Comparison of ENCODE assay signal across 8 cellular contexts in genomic region chr14:50533314-50533705, GRCh38. TPM values are rescaled to one million over a fixed set of nuclear protein-coding genes. Genes with fewer than 3 reads are reported as not detected.
DNase-seq lines count a peak whose midpoint lies in the region; ATAC-seq and TF ChIP-seq lines count a peak whose summit lies in the region.

No MANE protein-coding gene starts in this region.

- peaks cover 19% of the 10 kb centered on the region for H3K9me3 ChIP-seq in BLaER1
- no peaks in the 10 kb centered on the region for H3K9me3 ChIP-seq in HEK293 (ENCODE audit: control insufficient read depth, insufficient read depth, low read depth, low read length)
- no peaks in the 10 kb centered on the region for H3K9me3 ChIP-seq in mononuclear cell (ENCODE audit: low read depth, low read length)

- TF ChIP-seq CTCF in HEK293 (tag by site-specific recombination; IDR thresholded peaks at IDR 0.05): no peak

- H3K4me1 Mint-ChIP-seq in activated naive CD8-positive, alpha-beta T cell treated with anti-CD3 and anti-CD28 coated beads, Interleukin-2, amount 10 ng/mL, durations not matched to agents 7 days and 5 days: peaks cover 29% of the 10 kb centered on the region

- H3K4me3 Mint-ChIP-seq in activated naive CD8-positive, alpha-beta T cell treated with anti-CD3 and anti-CD28 coated beads, Interleukin-2, amount 10 ng/mL, durations not matched to agents 7 days and 5 days: peak overlapping the region; percentile 89

- no peak overlapping the region; the same call in 1 of the 2 replicates for H3K9ac ChIP-seq in BLaER1

- H4K20me1 ChIP-seq in BLaER1: peaks cover 36% of the 10 kb centered on the region

- H3K4me3 ChIP-seq in BLaER1 (0 out of 2 replicates have a peak overlapping the region, but pooled peaks have one; percentile 88), HEK293 (ENCODE audit: low read depth, low read length) (no peak overlapping the region), mononuclear cell (ENCODE audit: low read length) (peak overlapping the region; percentile 74)

- H3K36me3 Mint-ChIP-seq in activated naive CD8-positive, alpha-beta T cell treated with anti-CD3 and anti-CD28 coated beads, Interleukin-2, amount 10 ng/mL, durations not matched to agents 7 days and 5 days: peaks cover 2% of the 10 kb centered on the region

- CTCF ChIA-PET in HEK293 (lab: Yijun Ruan, JAX): interaction anchor here (0.6 kb wide), 1 partner anchor 242 kb away, joined by 3 read pairs; no protein-coding TSS in a partner anchor

- no peak for DNase-seq in activated naive CD8-positive, alpha-beta T cell treated with anti-CD3 and anti-CD28 coated beads, Interleukin-2, amount 10 ng/mL, durations not matched to agents 7 days and 5 days
- no peak for DNase-seq in GM19240 (ENCODE audit: insufficient read length, low spot score)
- no peak for DNase-seq in activated CD4-positive, CD25-positive, alpha-beta regulatory T cell treated with anti-CD3 and anti-CD28 coated beads, Interleukin-2, amount 50 U/mL, for 72 hours

- H3K4me2 ChIP-seq in BLaER1: peak overlapping the region; percentile 80

- H3K27ac Mint-ChIP-seq in activated naive CD8-positive, alpha-beta T cell treated with anti-CD3 and anti-CD28 coated beads, Interleukin-2, amount 10 ng/mL, durations not matched to agents 7 days and 5 days: peak overlapping the region; percentile 83

- no peak overlapping the region for H3K27ac ChIP-seq in BLaER1
- no peak overlapping the region for H3K27ac ChIP-seq in HEK293 (ENCODE audit: extremely low read depth, low read depth, low read length)

- no peaks in the 10 kb centered on the region for H3K27me3 Mint-ChIP-seq in activated naive CD8-positive, alpha-beta T cell treated with anti-CD3 and anti-CD28 coated beads, Interleukin-2, amount 10 ng/mL, durations not matched to agents 7 days and 5 days

- H3K27me3 ChIP-seq in BLaER1 (no peaks in the 10 kb centered on the region), mononuclear cell (ENCODE audit: insufficient read depth, low read length) (no peaks in the 10 kb centered on the region)

- H3K4me1 ChIP-seq in BLaER1 (peaks cover 42% of the 10 kb centered on the region), HEK293 (ENCODE audit: control insufficient read depth, insufficient read depth, low read length) (peaks cover 7% of the 10 kb centered on the region), mononuclear cell (ENCODE audit: insufficient read depth, low read length) (peaks cover 30% of the 10 kb centered on the region)

- POLR2A ChIA-PET in HEK293 (lab: Yijun Ruan, JAX): no interaction called here
- POLR2A ChIA-PET in activated naive CD8-positive, alpha-beta T cell treated with anti-CD3 and anti-CD28 coated beads, Interleukin-2, amount 10 ng/mL, durations not matched to agents 7 days and 5 days (lab: Charles Lee): interaction anchor here (0.8 kb wide), 1 partner anchor 212 kb away, joined by 4 read pairs; no protein-coding TSS in a partner anchor

- H3K36me3 ChIP-seq in BLaER1 (peaks cover 4% of the 10 kb centered on the region; the same call in 1 of the 2 replicates), HEK293 (ENCODE audit: control insufficient read depth in 2 of 2, insufficient read depth in 1 of 2, low read length in 2 of 2) (no peaks in the 10 kb centered on the region; a peak in 1 of 3 replicates)

- peaks cover 5% of the 10 kb centered on the region for H3K9me3 Mint-ChIP-seq in activated naive CD8-positive, alpha-beta T cell treated with anti-CD3 and anti-CD28 coated beads, Interleukin-2, amount 10 ng/mL, durations not matched to agents 7 days and 5 days

- no peak for ATAC-seq in activated naive CD8-positive, alpha-beta T cell treated with anti-CD3 and anti-CD28 coated beads, Interleukin-2, amount 10 ng/mL, durations not matched to agents 7 days and 5 days (ENCODE audit: low read depth)
- ATAC-seq in HG02840 (IDR thresholded peaks at IDR 0.05; ENCODE audit: low FRiP score, unreplicated experiment): no peak
- no peak for ATAC-seq in HG02642 (IDR thresholded peaks at IDR 0.05; ENCODE audit: poor library complexity, unreplicated experiment)

TF ChIP-seq in HEK293, 187 proteins besides CTCF, POLR2A, EP300 and RAD21:
- peak; percentile 24; the same call in 1 of the 2 replicates for TF ChIP-seq PRDM6 (tag by site-specific recombination; IDR thresholded peaks at IDR 0.05)
- no peak for TF ChIP-seq SALL2 (tag by site-specific recombination; IDR thresholded peaks at IDR 0.05; ENCODE audit: borderline replicate concordance)

RNA-seq across cellular contexts. Expression of gene MAP4K5, which starts 0.9 kb away (rescaled TPM):
- total RNA-seq in activated naive CD8-positive, alpha-beta T cell treated with anti-CD3 and anti-CD28 coated beads, Interleukin-2, amount 10 ng/mL, durations not matched to agents 7 days and 5 days: 10 to 100 TPM; 40.1 to 46.1 TPM
- total RNA-seq in mononuclear cell: 53.0 TPM

RNA-seq across cellular contexts. Expression of gene ATL1, which starts 26.6 kb away (rescaled TPM):
- 1 to 10 TPM; 1.5 TPM for total RNA-seq in activated naive CD8-positive, alpha-beta T cell treated with anti-CD3 and anti-CD28 coated beads, Interleukin-2, amount 10 ng/mL, durations not matched to agents 7 days and 5 days
- 5.7 TPM for total RNA-seq in mononuclear cell
